ENCODE assay signal across 8 cellular contexts in genomic region chr1:211382714-211383480, GRCh38. TPM values are rescaled to one million over a fixed set of nuclear protein-coding genes. Genes with fewer than 3 reads are reported as not detected.
DNase-seq lines count a peak whose midpoint lies in the region; ATAC-seq and TF ChIP-seq lines count a peak whose summit lies in the region.

No MANE protein-coding gene starts in this region.

- peak overlapping the region; percentile 91 for H3K27ac ChIP-seq in right cardiac atrium (ENCODE audit: low read length)
- peak overlapping the region; percentile 90 for H3K27ac ChIP-seq in psoas muscle
- peak overlapping the region; percentile 94 for H3K27ac ChIP-seq in urinary bladder (ENCODE audit: low read depth)

- H3K36me3 Mint-ChIP-seq in T-helper 2 cell treated with Interferon-gamma antibody and Interleukin-4, amounts not matched to agents 5 μg/mL and 100 μg/mL, for 36 hours (ENCODE audit: low read depth): peaks cover 7% of the 10 kb centered on the region

- WGBS in right cardiac atrium: 2% methylated on average over 49 of the region's 49 CpGs
- 2 to 3% (median 2%) methylated on average over 43 to 49 of the region's 49 CpGs for WGBS in psoas muscle, 3 donors
- WGBS in urinary bladder: 2% methylated on average over 49 of the region's 49 CpGs

- no peaks in the 10 kb centered on the region for H3K36me3 ChIP-seq in psoas muscle (ENCODE audit: insufficient read depth in 1 of 2, low read depth in 1 of 2)
- no peaks in the 10 kb centered on the region for H3K36me3 ChIP-seq in urinary bladder (ENCODE audit: insufficient read depth)

- DNase-seq in NCI-H1436 treated with DMSO at 0.1 percent for 48 hours (lab: John Stamatoyannopoulos, UW) (peak; percentile 62), anterior cingulate cortex (lab: John Stamatoyannopoulos, UW) (peak; percentile 45 to 96 (median 88)), right cardiac atrium (peak; percentile 96 to 98 (median 98)), psoas muscle (peak; percentile 94 to 97)
- DNase-seq in T-helper 2 cell treated with Interferon-gamma antibody and Interleukin-4, amounts not matched to agents 5 μg/mL and 100 μg/mL, for 36 hours (ENCODE audit: low spot score): peak; percentile 89

- H3K27me3 ChIP-seq in right cardiac atrium (ENCODE audit: control insufficient read depth, insufficient read depth): no peaks in the 10 kb centered on the region
- H3K27me3 ChIP-seq in psoas muscle (ENCODE audit: insufficient read depth in 3 of 3, low read length in 2 of 3): no peaks in the 10 kb centered on the region

- peak; percentile 98 for TF ChIP-seq POLR2A in GM15510 (IDR thresholded peaks at IDR 0.05; ENCODE audit: borderline replicate concordance, extremely low read depth, insufficient read length)

- ATAC-seq in HG02798 (IDR thresholded peaks at IDR 0.05; ENCODE audit: poor library complexity, unreplicated experiment) (peak; percentile 99), right cardiac atrium (peak; percentile 100), psoas muscle (peak; percentile 99 to 100 (median 100))

- H3K27me3 Mint-ChIP-seq in T-helper 2 cell treated with Interferon-gamma antibody and Interleukin-4, amounts not matched to agents 5 μg/mL and 100 μg/mL, for 36 hours (ENCODE audit: low read depth): no peaks in the 10 kb centered on the region

- intact Hi-C loops in right cardiac atrium (cut with DNase I): no loop called here
- intact Hi-C loops in psoas muscle (cut with DNase I): loop anchor here in 1 of 2 donors (5.0 to 10.0 kb wide), 2 partner anchors 56 to 128 kb away; partner anchors contain the start of genes RCOR3 and TRAF5

- peak overlapping the region; percentile 95 for H3K27ac Mint-ChIP-seq in T-helper 2 cell treated with Interferon-gamma antibody and Interleukin-4, amounts not matched to agents 5 μg/mL and 100 μg/mL, for 36 hours

- no peaks in the 10 kb centered on the region for H3K9me3 ChIP-seq in right cardiac atrium (ENCODE audit: control insufficient read depth, low read length)
- no peaks in the 10 kb centered on the region for H3K9me3 ChIP-seq in psoas muscle

- H3K9me3 Mint-ChIP-seq in T-helper 2 cell treated with Interferon-gamma antibody and Interleukin-4, amounts not matched to agents 5 μg/mL and 100 μg/mL, for 36 hours: no peaks in the 10 kb centered on the region

- H3K4me3 Mint-ChIP-seq in T-helper 2 cell treated with Interferon-gamma antibody and Interleukin-4, amounts not matched to agents 5 μg/mL and 100 μg/mL, for 36 hours: peak overlapping the region; percentile 92

- peak overlapping the region; percentile 97 for H3K4me3 ChIP-seq in right cardiac atrium (ENCODE audit: low read length)
- peak overlapping the region; percentile 74 for H3K4me3 ChIP-seq in psoas muscle
- peak overlapping the region; percentile 61 for H3K4me3 ChIP-seq in urinary bladder (ENCODE audit: low read depth, low read length)

- H3K4me1 Mint-ChIP-seq in T-helper 2 cell treated with Interferon-gamma antibody and Interleukin-4, amounts not matched to agents 5 μg/mL and 100 μg/mL, for 36 hours (ENCODE audit: low read depth): peaks cover 29% of the 10 kb centered on the region

- H3K4me1 ChIP-seq in right cardiac atrium (ENCODE audit: control insufficient read depth, insufficient read depth, low read length) (no peaks in the 10 kb centered on the region), psoas muscle (peaks cover 5% of the 10 kb centered on the region), urinary bladder (ENCODE audit: insufficient read depth) (no peaks in the 10 kb centered on the region)

- TF ChIP-seq CTCF in psoas muscle (IDR thresholded peaks at IDR 0.05): no peak

RNA-seq across cellular contexts. Expression of gene TRAF5, which starts 56.3 kb away (rescaled TPM):
- 1 to 10 TPM; 2.5 to 4.3 (median 3.0) TPM for total RNA-seq in right cardiac atrium
- 2.6 TPM for polyA plus RNA-seq in right cardiac atrium
- 1 to 10 TPM; 1.3 to 3.2 (median 1.8) TPM for total RNA-seq in psoas muscle
- polyA plus RNA-seq in psoas muscle: 1 to 10 TPM; 1.1 to 5.1 (median 1.3) TPM
- 63.8 TPM for total RNA-seq in urinary bladder
- 20.0 TPM for polyA plus RNA-seq in urinary bladder

Comparison
In these comparisons a context has a peak if more than half of its experiments do, and no peak if none do; other contexts are left out.
1. Peak in every context shown above with its lines: DNase-seq, ATAC-seq, H3K4me3 ChIP-seq and H3K27ac ChIP-seq.
2. RNA of gene TRAF5, which starts 56.3 kb away (total RNA-seq): 63.8 TPM in urinary bladder (single experiment); 2.5 to 4.3 TPM in right cardiac atrium and 1.3 to 3.2 TPM in psoas muscle; every median in the first group is over 10 times any median in the second.